ENCODE assay signal across 1 cellular context in genomic region chr1:35505911-35506798, GRCh38.
TF ChIP-seq lines count a peak whose summit lies in the region.

No MANE protein-coding gene starts in this region.

TF ChIP-seq in HEK293, 187 proteins besides CTCF, POLR2A, EP300 and RAD21 (continued from another document):
- peak; percentile 66 for TF ChIP-seq HIC1 (tag by site-specific recombination; IDR thresholded peaks at IDR 0.05)
- peak; percentile 74; the same call in 1 of the 2 replicates for TF ChIP-seq OVOL3 (tag by site-specific recombination; IDR thresholded peaks at IDR 0.05)
- TF ChIP-seq ZNF623 (tag by site-specific recombination; IDR thresholded peaks at IDR 0.05), result no peak
- TF ChIP-seq EGR2 (tag by site-specific recombination; IDR thresholded peaks at IDR 0.05; ENCODE audit: low read depth), result no peak
- TF ChIP-seq ZSCAN5A (tag by site-specific recombination; IDR thresholded peaks at IDR 0.05), result no peak
- TF ChIP-seq PRDM2 (tag by site-specific recombination; IDR thresholded peaks at IDR 0.05; ENCODE audit: borderline replicate concordance), result no peak
- TF ChIP-seq ZNF394 (tag by site-specific recombination; IDR thresholded peaks at IDR 0.05; ENCODE audit: borderline replicate concordance), result peak; percentile 57; the same call in 1 of the 2 replicates
- TF ChIP-seq REST (tag by site-specific recombination; IDR thresholded peaks at IDR 0.05), result no peak
- no peak for TF ChIP-seq KLF1 (tag by site-specific recombination; IDR thresholded peaks at IDR 0.05)
- no peak for TF ChIP-seq ZNF157 (tag by site-specific recombination; IDR thresholded peaks at IDR 0.05)
- no peak for TF ChIP-seq ZNF707 (tag by site-specific recombination; IDR thresholded peaks at IDR 0.05)
- TF ChIP-seq ZNF239 (tag by site-specific recombination; IDR thresholded peaks at IDR 0.05), result no peak
- no peak for TF ChIP-seq KLF17 (tag by site-specific recombination; IDR thresholded peaks at IDR 0.05)
- no peak for TF ChIP-seq ZNF274 (IDR thresholded peaks at IDR 0.05; ENCODE audit: low read length)
- TF ChIP-seq ZNF274 (tag by site-specific recombination; IDR thresholded peaks at IDR 0.05; ENCODE audit: borderline replicate concordance), result no peak
- TF ChIP-seq ELK4 (IDR thresholded peaks at IDR 0.05; ENCODE audit: borderline replicate concordance, low read depth, low read length), result no peak
- TF ChIP-seq ZNF26 (tag by site-specific recombination; IDR thresholded peaks at IDR 0.05), result no peak
- no peak for TF ChIP-seq ZNF830 (tag by site-specific recombination; IDR thresholded peaks at IDR 0.05; ENCODE audit: low read depth)
- no peak for TF ChIP-seq ZNF677 (tag by site-specific recombination; IDR thresholded peaks at IDR 0.05)
- no peak for TF ChIP-seq SALL2 (tag by site-specific recombination; IDR thresholded peaks at IDR 0.05; ENCODE audit: borderline replicate concordance)
- no peak for TF ChIP-seq ZNF791 (tag by site-specific recombination; IDR thresholded peaks at IDR 0.05)
- no peak for TF ChIP-seq ZNF155 (tag by site-specific recombination; IDR thresholded peaks at IDR 0.05)
- TF ChIP-seq ZBTB21 (tag by site-specific recombination; IDR thresholded peaks at IDR 0.05), result peak; percentile 51
- 0 out of 2 replicates have a peak, but pooled peaks have one; percentile 29 for TF ChIP-seq ZNF184 (tag by site-specific recombination; IDR thresholded peaks at IDR 0.05)
- TF ChIP-seq ZNF785 (tag by site-specific recombination; IDR thresholded peaks at IDR 0.05), result no peak
- TF ChIP-seq ZNF23 (tag by site-specific recombination; IDR thresholded peaks at IDR 0.05; ENCODE audit: borderline replicate concordance), result no peak
- TF ChIP-seq ZNF280C (tag by site-specific recombination; IDR thresholded peaks at IDR 0.05), result no peak
- TF ChIP-seq ZBTB6 (tag by site-specific recombination; IDR thresholded peaks at IDR 0.05), result peak; percentile 86
- TF ChIP-seq ZNF585B (tag by site-specific recombination; IDR thresholded peaks at IDR 0.05), result no peak
- no peak for TF ChIP-seq ZSCAN18 (tag by site-specific recombination; IDR thresholded peaks at IDR 0.05)
- peak; percentile 87 for TF ChIP-seq ZNF639 (tag by site-specific recombination; IDR thresholded peaks at IDR 0.05)
TF ChIP-seq in HEK293: peak in this region for 57.
